ENCODE assay signal across 8 cellular contexts in the genomic region with DNA sequence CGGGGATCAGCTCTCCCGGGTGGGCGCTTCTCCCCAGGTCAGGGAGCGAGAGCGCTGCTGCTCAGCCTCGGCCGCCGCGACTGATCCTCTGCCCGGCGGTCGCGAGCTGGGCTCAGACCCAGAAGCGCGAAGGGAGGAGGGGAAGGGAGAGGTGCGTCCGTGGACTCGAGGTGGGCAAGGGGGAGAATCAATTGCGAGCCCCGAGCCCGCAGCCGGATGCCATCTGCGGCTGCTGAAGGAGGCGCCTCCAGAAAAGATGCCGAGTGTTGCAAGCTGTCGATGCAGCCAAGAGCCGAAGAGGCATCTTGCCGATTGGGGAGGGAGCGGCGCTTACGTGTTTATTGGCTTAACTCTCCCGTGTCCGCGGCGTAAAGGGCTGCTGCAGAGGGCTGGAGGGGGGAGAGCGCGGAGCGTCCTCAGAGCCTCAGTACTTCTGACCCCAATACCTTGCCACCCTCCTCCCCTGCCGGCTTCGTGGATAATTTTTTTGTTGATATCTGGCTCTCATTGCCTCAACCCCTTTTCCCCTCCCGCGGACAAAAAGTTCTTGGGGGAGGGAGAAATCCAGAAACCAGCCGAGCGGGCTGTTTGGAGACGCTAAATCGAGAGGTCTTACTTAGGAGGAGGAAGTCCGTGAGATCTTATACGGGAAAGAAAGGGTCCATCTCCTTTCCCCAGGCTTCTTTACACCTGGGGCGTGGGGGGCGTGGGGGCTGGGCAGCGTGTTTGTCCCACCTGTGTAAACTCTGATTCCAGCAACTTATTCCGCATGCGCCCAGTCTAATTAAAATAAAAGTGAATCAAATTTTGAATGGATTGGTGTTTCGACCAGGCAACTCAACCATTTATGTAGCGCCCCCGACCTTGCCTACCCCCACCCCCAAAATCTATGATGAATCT. TPM values are rescaled to one million over a fixed set of nuclear protein-coding genes. Genes with fewer than 3 reads are reported as not detected.
DNase-seq lines count a peak whose midpoint lies in the region; ATAC-seq and TF ChIP-seq lines count a peak whose summit lies in the region.

A gene (minus strand): TSS at position 314 of the 900 bp plus-strand sequence. CDS start 387 bp downstream, outside the sequence.

- TF ChIP-seq CTCF in esophagus squamous epithelium (IDR thresholded peaks at IDR 0.05) (no peak), neural crest cell (conservative IDR thresholded peaks at IDR 0.05) (no peak)

- peaks cover 0 to 9% (median 0%) of the 10 kb centered on the region in 3 donors for H3K9me3 ChIP-seq in esophagus squamous epithelium

- no peak within 1 kb of the TSS for H3K27ac Mint-ChIP-seq in neural crest cell (ENCODE audit: unreplicated experiment)
- no peak within 1 kb of the TSS for H3K27ac Mint-ChIP-seq in activated T-helper 17 cell treated with anti-CD3 and anti-CD28 coated beads, Interleukin-2, amount 50 U/mL, for 72 hours

- H3K27me3 ChIP-seq in esophagus squamous epithelium: peaks cover 0 to 63% (median 12%) of the 10 kb centered on the region in 4 donors

- WGBS in esophagus squamous epithelium, 2 donors: 9 to 13% methylated on average over 8 to 20 of the region's 56 CpGs

- H3K4me1 ChIP-seq in esophagus squamous epithelium: peaks cover 7 to 23% (median 9%) of the 10 kb centered on the region in 3 donors

- DNase-seq in C1 segment of cervical spinal cord (lab: John Stamatoyannopoulos, UW): peak in 10 of 14 donors; percentile 5 to 82 (median 20)
- peak; percentile 55 for DNase-seq in NCI-H524 treated with DMSO at 0.1 percent for 48 hours (lab: John Stamatoyannopoulos, UW)
- DNase-seq in esophagus squamous epithelium (lab: John Stamatoyannopoulos, UW): no peak
- DNase-seq in neural crest cell (ENCODE audit: low read depth, low spot score): peak; percentile 12
- DNase-seq in effector CD8-positive, alpha-beta T cell (lab: John Stamatoyannopoulos, UW): no peak
- DNase-seq in stimulated activated naive CD4-positive, alpha-beta T cell treated with Interleukin-2 at 50 U/mL for 16 hours (lab: John Stamatoyannopoulos, UW): no peak

- no peaks in the 10 kb centered on the region for H3K36me3 ChIP-seq in esophagus squamous epithelium

- H3K36me3 Mint-ChIP-seq in neural crest cell (ENCODE audit: low read depth): no peaks in the 10 kb centered on the region
- H3K36me3 Mint-ChIP-seq in activated T-helper 17 cell treated with anti-CD3 and anti-CD28 coated beads, Interleukin-2, amount 50 U/mL, for 72 hours (ENCODE audit: low read depth): peaks cover 6% of the 10 kb centered on the region

- H3K27ac ChIP-seq in esophagus squamous epithelium: peak within 1 kb of the TSS in 1 of 4 donors; percentile 63

- H3K9me3 Mint-ChIP-seq in neural crest cell: no peaks in the 10 kb centered on the region
- no peaks in the 10 kb centered on the region for H3K9me3 Mint-ChIP-seq in activated T-helper 17 cell treated with anti-CD3 and anti-CD28 coated beads, Interleukin-2, amount 50 U/mL, for 72 hours

- TF ChIP-seq POLR2A in esophagus squamous epithelium (IDR thresholded peaks at IDR 0.05): no peak

- H3K4me1 Mint-ChIP-seq in neural crest cell: peaks cover 21% of the 10 kb centered on the region
- H3K4me1 Mint-ChIP-seq in activated T-helper 17 cell treated with anti-CD3 and anti-CD28 coated beads, Interleukin-2, amount 50 U/mL, for 72 hours: no peaks in the 10 kb centered on the region

- intact Hi-C loops in esophagus squamous epithelium (cut with DNase I): loop anchor here (10.0 kb wide), 1 partner anchor 349 kb away; no protein-coding TSS in a partner anchor

- ATAC-seq in GM18858 (IDR thresholded peaks at IDR 0.05; ENCODE audit: unreplicated experiment): no peak
- no peak for ATAC-seq in activated T-helper 17 cell treated with anti-CD3 and anti-CD28 coated beads, Interleukin-2, amount 50 U/mL, for 72 hours (replicated peaks)

- H3K4me3 Mint-ChIP-seq in neural crest cell: peak within 1 kb of the TSS; percentile 90
- H3K4me3 Mint-ChIP-seq in activated T-helper 17 cell treated with anti-CD3 and anti-CD28 coated beads, Interleukin-2, amount 50 U/mL, for 72 hours: no peak within 1 kb of the TSS

- peaks cover 91% of the 10 kb centered on the region for H3K27me3 Mint-ChIP-seq in neural crest cell (ENCODE audit: low read depth)
- peaks cover 35% of the 10 kb centered on the region for H3K27me3 Mint-ChIP-seq in activated T-helper 17 cell treated with anti-CD3 and anti-CD28 coated beads, Interleukin-2, amount 50 U/mL, for 72 hours

- peak within 1 kb of the TSS; percentile 3 to 63 (median 32) for H3K4me3 ChIP-seq in esophagus squamous epithelium

RNA-seq across cellular contexts. Expression of the gene that starts here (rescaled TPM):
- 1 to 10 TPM in 1 of 4 donors, under 1 TPM in 1, not detected in 2; 0.09 to 4.8 TPM for total RNA-seq in esophagus squamous epithelium
- 8.5 and 9.3 TPM in 2 replicates for total RNA-seq in neural crest cell
- not detected for total RNA-seq in activated T-helper 17 cell treated with anti-CD3 and anti-CD28 coated beads, Interleukin-2, amount 50 U/mL, for 72 hours

Comparison
In these comparisons a context has a peak if more than half of its experiments do, and no peak if none do; other contexts are left out.
1. DNase-seq: peak in C1 segment of cervical spinal cord (10 of 14), NCI-H524 treated with DMSO at 0.1 percent for 48 hours (single experiment) and neural crest cell (single experiment); none in esophagus squamous epithelium (single experiment), effector CD8-positive, alpha-beta T cell (single experiment) and stimulated activated naive CD4-positive, alpha-beta T cell treated with Interleukin-2 at 50 U/mL for 16 hours (single experiment).